In genomic region chr7:159296093-159296681, GRCh38 we compare ENCODE assay signal across 25 cellular contexts.
"Had no signal": no experiment of that assay in that cellular context is flagged by ENCODE, and none has a peak within 500 bp of the region (broad histone marks: within the 10 kb centered on the region; RNA-seq: fewer than 3 reads in every experiment).

No MANE protein-coding gene starts in this region.

- H3K27ac ChIP-seq: colonic mucosa, epithelial cell of prostate, esophagus squamous epithelium, gastrocnemius medialis, heart right ventricle, left lung, lower lobe of right lung had no signal

- H3K4me3 ChIP-seq: colonic mucosa, esophagus squamous epithelium, gastrocnemius medialis, heart right ventricle, left lung, lower lobe of right lung, mucosa of descending colon had no signal

- H3K9me3 ChIP-seq: colonic mucosa, gastrocnemius medialis, lower lobe of right lung had no signal

- H3K36me3 ChIP-seq: colonic mucosa, esophagus squamous epithelium, gastrocnemius medialis, heart right ventricle, left lung, lower lobe of right lung had no signal

- DNase-seq: colonic mucosa; cortex of kidney; effector CD8-positive, alpha-beta T cell; effector memory CD8-positive, alpha-beta T cell; endodermal cell; erythroblast; esophagus squamous epithelium; foreskin fibroblast; foreskin melanocyte; gastrocnemius medialis; glutamatergic neuron; head of caudate nucleus; heart right ventricle; hippocampal formation; islet precursor cell; left cardiac atrium; left lung; left ventricle myocardium superior; lower lobe of right lung; mesenchymal stem cell; mucosa of descending colon; naive B cell had no signal

- H3K4me1 ChIP-seq: colonic mucosa, esophagus squamous epithelium, gastrocnemius medialis, heart right ventricle, left lung, lower lobe of right lung had no signal

- H3K27me3 ChIP-seq: colonic mucosa, esophagus squamous epithelium, gastrocnemius medialis had no signal

- FAIRE-seq: endometrium had no signal

- ATAC-seq: effector memory CD8-positive, alpha-beta T cell; esophagus mucosa; gastrocnemius medialis; heart right ventricle; left cardiac atrium; left lung; left ventricle myocardium superior; lower lobe of right lung; mucosa of descending colon had no signal
